ENCODE assay signal across 35 cellular contexts in genomic region chr11:595400-595799, GRCh38. TPM values are rescaled to one million over a fixed set of nuclear protein-coding genes. Genes with fewer than 3 reads are reported as not detected.
"Had no signal": no experiment of that assay in that cellular context is flagged by ENCODE, and none has a peak within 500 bp of the region (broad histone marks: within the 10 kb centered on the region; RNA-seq: fewer than 3 reads in every experiment).

No MANE protein-coding gene starts in this region.

- FAIRE-seq: astrocyte had no signal

- DNase-seq: activated B cell treated with CpG ODN at 0.5 μM for 24 hours; activated CD4-positive, alpha-beta memory T cell treated with anti-CD3 and anti-CD28 coated beads for 36 hours; activated CD4-positive, alpha-beta T cell treated with anti-CD3 and anti-CD28 coated beads for 4 hours; activated CD4-positive, alpha-beta T cell treated with anti-CD3 and anti-CD28 coated beads, Interleukin-2, amount 50 U/mL, for 1 hour; activated CD4-positive, CD25-positive, alpha-beta regulatory T cell treated with anti-CD3 and anti-CD28 coated beads, Interleukin-2, amount 50 U/mL, for 72 hours; activated gamma-delta T cell treated with Interleukin-2 at 50 U/mL for 16 hours; activated naive CD4-positive, alpha-beta T cell treated with anti-CD3 and anti-CD28 coated beads for 36 hours; activated T-cell treated with anti-CD3 and anti-CD28 coated beads for 4 hours; activated T-cell treated with anti-CD3 and anti-CD28 coated beads, Interleukin-2, amount 50 U/mL, for 4 hours; adrenal gland; body of pancreas; Kasumi-1; MG63; NCI-H1048; NCI-H1105 treated with DMSO at 0.1 percent for 48 hours; NCI-H1436 treated with DMSO at 0.1 percent for 48 hours; NCI-H1694 treated with DMSO at 0.1 percent for 48 hours; NCI-H2029; NCI-H345; NCI-H524 treated with DMSO at 0.1 percent for 48 hours; Peyer's patch; RPMI8226; SW 1271; T-helper 1 cell; T-helper 2 cell; T-helper 9 cell had no signal

- H3K4me1 ChIP-seq: adrenal gland, body of pancreas, breast epithelium, Peyer's patch had no signal

- ATAC-seq: activated naive CD4-positive, alpha-beta T cell treated with anti-CD3 and anti-CD28 coated beads, Interleukin-2, amount 50 U/mL, for 72 hours; activated T-cell treated with anti-CD3 and anti-CD28 coated beads, Interleukin-2, amount 50 U/mL, for 4 hours; body of pancreas; Right ventricle myocardium inferior had no signal

- H3K27ac ChIP-seq: adrenal gland, body of pancreas, breast epithelium, Peyer's patch, VCaP had no signal

- H3K27me3 ChIP-seq: adrenal gland, body of pancreas, breast epithelium, MG63, Peyer's patch had no signal

- H3K9me3 ChIP-seq: adrenal gland, body of pancreas, breast epithelium, MG63, Peyer's patch had no signal

- H3K4me3 ChIP-seq: adrenal gland, body of pancreas, breast epithelium, MG63, Peyer's patch had no signal

RNA-seq across cellular contexts. Expression of gene CDHR5, which starts 29.4 kb away (rescaled TPM):
- total RNA-seq: activated B cell treated with CpG ODN at 0.5 μM for 24 hours; activated CD4-positive, alpha-beta memory T cell treated with anti-CD3 and anti-CD28 coated beads for 36 hours; activated CD8-positive, alpha-beta memory T cell treated with anti-CD3 and anti-CD28 coated beads for 36 hours; activated naive CD4-positive, alpha-beta T cell treated with anti-CD3 and anti-CD28 coated beads for 36 hours; activated naive CD4-positive, alpha-beta T cell treated with anti-CD3 and anti-CD28 coated beads, Interleukin-2, amount 50 U/mL, for 72 hours; activated T-cell treated with anti-CD3 and anti-CD28 coated beads, Interleukin-2, amount 50 U/mL, for 4 hours; activated T-helper 1 cell treated with anti-CD3 and anti-CD28 coated beads, Interleukin-12 subunit alpha, Interleukin-12 subunit beta, Interleukin-2, Interleukin-4 antibody, amounts not matched to agents 30 ng/mL and 10 ng/mL and 1 ng/mL, durations not matched to agents 14 hours and 24 hours and 36 hours; astrocyte; cardiac septum; Right ventricle myocardium inferior had no signal

RNA-seq across cellular contexts. Expression of gene SCT, which starts 31.6 kb away (rescaled TPM):
- total RNA-seq: activated B cell treated with CpG ODN at 0.5 μM for 24 hours; activated CD4-positive, alpha-beta memory T cell treated with anti-CD3 and anti-CD28 coated beads for 36 hours; activated CD8-positive, alpha-beta memory T cell treated with anti-CD3 and anti-CD28 coated beads for 36 hours; activated naive CD4-positive, alpha-beta T cell treated with anti-CD3 and anti-CD28 coated beads for 36 hours; activated naive CD4-positive, alpha-beta T cell treated with anti-CD3 and anti-CD28 coated beads, Interleukin-2, amount 50 U/mL, for 72 hours; activated T-cell treated with anti-CD3 and anti-CD28 coated beads, Interleukin-2, amount 50 U/mL, for 4 hours; activated T-helper 1 cell treated with anti-CD3 and anti-CD28 coated beads, Interleukin-12 subunit alpha, Interleukin-12 subunit beta, Interleukin-2, Interleukin-4 antibody, amounts not matched to agents 30 ng/mL and 10 ng/mL and 1 ng/mL, durations not matched to agents 14 hours and 24 hours and 36 hours; adrenal gland; body of pancreas; breast epithelium; cardiac septum; NCI-H460; Right ventricle myocardium inferior had no signal
